ENCODE assay signal across 1 cellular context in genomic region chr3:194541483-194541882, GRCh38.
TF ChIP-seq lines count a peak whose summit lies in the region.

No MANE protein-coding gene starts in this region.

TF ChIP-seq in IMR-90, 13 proteins besides CTCF, POLR2A, EP300 and RAD21:
- TF ChIP-seq ELK1 (IDR thresholded peaks at IDR 0.05; ENCODE audit: borderline replicate concordance, low read depth, low read length) (no peak), MAZ (IDR thresholded peaks at IDR 0.05; ENCODE audit: borderline replicate concordance, low read depth, low read length) (no peak), FOS (IDR thresholded peaks at IDR 0.05; ENCODE audit: low read depth, low read length) (no peak), CHD1 (IDR thresholded peaks at IDR 0.05; ENCODE audit: low read depth, low read length) (no peak), MAFK (IDR thresholded peaks at IDR 0.05; ENCODE audit: low read depth, low read length) (no peak), USF2 (IDR thresholded peaks at IDR 0.05; ENCODE audit: low read depth, low read length) (no peak), BHLHE40 (IDR thresholded peaks at IDR 0.05; ENCODE audit: low read depth, low read length) (no peak), RFX5 (IDR thresholded peaks at IDR 0.05; ENCODE audit: low read depth, low read length) (no peak), NFE2L2 (IDR thresholded peaks at IDR 0.05; ENCODE audit: low read depth, low read length) (no peak), CEBPB (IDR thresholded peaks at IDR 0.05; ENCODE audit: low read depth, low read length) (no peak), SMC3 (IDR thresholded peaks at IDR 0.05; ENCODE audit: low read depth, low read length) (no peak), RCOR1 (IDR thresholded peaks at IDR 0.05; ENCODE audit: insufficient replicate concordance, low read length) (no peak)
